1 cellular context compared by ENCODE assay signal in genomic region chr11:59753650-59754493, GRCh38.
TF ChIP-seq lines count a peak whose summit lies in the region.

No MANE protein-coding gene starts in this region.

TF ChIP-seq in HepG2, 621 proteins besides CTCF, POLR2A, EP300 and RAD21 (continued from another document):
- peak; percentile 59 for TF ChIP-seq ARID5B (CRISPR knock-in tag; IDR thresholded peaks at IDR 0.05)
- 0 out of 2 replicates have a peak, but pooled peaks have one; percentile 9 for TF ChIP-seq TFAP4 (IDR thresholded peaks at IDR 0.05; ENCODE audit: borderline replicate concordance, low read depth)
- TF ChIP-seq ZNF205 (CRISPR knock-in tag; IDR thresholded peaks at IDR 0.05): peak; percentile 31; the same call in 1 of the 2 replicates
- TF ChIP-seq HNF1A (IDR thresholded peaks at IDR 0.05; ENCODE audit: low read depth): no peak
- TF ChIP-seq HNF1A (CRISPR knock-in tag; IDR thresholded peaks at IDR 0.05; ENCODE audit: borderline replicate concordance): no peak
- peak; percentile 41; the same call in 1 of the 2 replicates for TF ChIP-seq IRF9 (CRISPR knock-in tag; IDR thresholded peaks at IDR 0.05; ENCODE audit: borderline replicate concordance)
- peak; percentile 87 to 96 for TF ChIP-seq HMGXB4 (CRISPR knock-in tag; IDR thresholded peaks at IDR 0.05; ENCODE audit: borderline replicate concordance in 1 of 2, low read depth in 1 of 2)
- TF ChIP-seq HINFP (CRISPR knock-in tag; IDR thresholded peaks at IDR 0.05; ENCODE audit: low read depth): peak; percentile 100
- TF ChIP-seq THRA (CRISPR knock-in tag; IDR thresholded peaks at IDR 0.05; ENCODE audit: borderline replicate concordance): 0 out of 2 replicates have a peak, but pooled peaks have one; percentile 39
- peak; percentile 75 for TF ChIP-seq ZNF407 (CRISPR knock-in tag; IDR thresholded peaks at IDR 0.05; ENCODE audit: not compliant biosample characterization)
- TF ChIP-seq HOXA5 (CRISPR knock-in tag; IDR thresholded peaks at IDR 0.05): peak; percentile 38; the same call in 1 of the 2 replicates
- TF ChIP-seq GABPA (IDR thresholded peaks at IDR 0.05; ENCODE audit: low read depth, low read length): no peak
- TF ChIP-seq GABPA (CRISPR knock-in tag; IDR thresholded peaks at IDR 0.05; ENCODE audit: low read depth): 0 out of 2 replicates have a peak, but pooled peaks have one; percentile 23
- TF ChIP-seq ZNF547 (CRISPR knock-in tag; IDR thresholded peaks at IDR 0.05): peak; percentile 84; the same call in 1 of the 2 replicates
- TF ChIP-seq ZMAT3 (CRISPR knock-in tag; conservative IDR thresholded peaks at IDR 0.05): 0 out of 2 replicates have a peak, but pooled peaks have one; percentile 32
- TF ChIP-seq ZNF605 (CRISPR knock-in tag; IDR thresholded peaks at IDR 0.05): peak; percentile 89
- TF ChIP-seq THAP9 (CRISPR knock-in tag; IDR thresholded peaks at IDR 0.05; ENCODE audit: borderline replicate concordance): peak; percentile 26; the same call in 1 of the 2 replicates
- 0 out of 2 replicates have a peak, but pooled peaks have one; percentile 33 for TF ChIP-seq RBAK (CRISPR knock-in tag; IDR thresholded peaks at IDR 0.05)
- TF ChIP-seq ZNF331 (CRISPR knock-in tag; IDR thresholded peaks at IDR 0.05): peak; percentile 63
